Comparison of ENCODE assay signal across 3 cellular contexts in genomic region chr17:47696717-47697642, GRCh38.
TF ChIP-seq lines count a peak whose summit lies in the region.

No MANE protein-coding gene starts in this region.

TF ChIP-seq in SK-N-SH, 30 proteins besides CTCF, POLR2A, EP300 and RAD21:
- TF ChIP-seq CHD2 (IDR thresholded peaks at IDR 0.05; ENCODE audit: low read length, partially characterized antibody) (no peak), NRF1 (IDR thresholded peaks at IDR 0.05; ENCODE audit: low read depth, low read length) (no peak), POLR2AphosphoS5 (IDR thresholded peaks at IDR 0.05; ENCODE audit: low read depth, low read length) (no peak), RXRA (IDR thresholded peaks at IDR 0.05; ENCODE audit: borderline replicate concordance, low read depth) (no peak), RCOR1 (IDR thresholded peaks at IDR 0.05; ENCODE audit: low read length) (no peak), EZH2phosphoT487 (IDR thresholded peaks at IDR 0.05; ENCODE audit: borderline replicate concordance, low read depth) (no peak), REST (IDR thresholded peaks at IDR 0.05; ENCODE audit: low read depth, low read length) (0 out of 2 replicates have a peak, but pooled peaks have one; percentile 19), SMC3 (IDR thresholded peaks at IDR 0.05; ENCODE audit: low read depth, low read length) (no peak), ELF1 (IDR thresholded peaks at IDR 0.05) (no peak)
TF ChIP-seq in SK-N-SH: peak in this region for 1.

TF ChIP-seq in SK-N-SH treated with all-trans-retinoic acid at 6 μM for 48 hours, 23 proteins besides CTCF, POLR2A, EP300 and RAD21:
- TF ChIP-seq CREB5 (CRISPR knock-in tag; IDR thresholded peaks at IDR 0.05; ENCODE audit: low read depth) (no peak), SNAI2 (CRISPR knock-in tag; IDR thresholded peaks at IDR 0.05) (no peak), ZFP30 (CRISPR knock-in tag; IDR thresholded peaks at IDR 0.05) (no peak), ZNF8 (CRISPR knock-in tag; IDR thresholded peaks at IDR 0.05) (no peak), CSDC2 (CRISPR knock-in tag; IDR thresholded peaks at IDR 0.05) (no peak), GLIS3 (CRISPR knock-in tag; IDR thresholded peaks at IDR 0.05) (no peak), ESRRG (CRISPR knock-in tag; IDR thresholded peaks at IDR 0.05) (no peak), ZNF70 (CRISPR knock-in tag; IDR thresholded peaks at IDR 0.05) (no peak), ISL1 (CRISPR knock-in tag; IDR thresholded peaks at IDR 0.05) (no peak), CSRNP3 (CRISPR knock-in tag; IDR thresholded peaks at IDR 0.05) (no peak), OSR1 (CRISPR knock-in tag; IDR thresholded peaks at IDR 0.05) (no peak), POU6F1 (CRISPR knock-in tag; IDR thresholded peaks at IDR 0.05; ENCODE audit: borderline replicate concordance, low read depth) (no peak), TOX (CRISPR knock-in tag; IDR thresholded peaks at IDR 0.05; ENCODE audit: borderline replicate concordance) (no peak), BACH2 (CRISPR knock-in tag; IDR thresholded peaks at IDR 0.05; ENCODE audit: borderline replicate concordance) (no peak), ZC3H10 (CRISPR knock-in tag; IDR thresholded peaks at IDR 0.05) (no peak), TCF4 (CRISPR knock-in tag; IDR thresholded peaks at IDR 0.05; ENCODE audit: borderline replicate concordance) (no peak)

TF ChIP-seq in K562, 482 proteins besides CTCF, POLR2A, EP300 and RAD21:
- TF ChIP-seq CEBPG (CRISPR knock-in tag; IDR thresholded peaks at IDR 0.05) (no peak), CEBPG (tag; conservative IDR thresholded peaks at IDR 0.05 in 1 of 2, IDR thresholded peaks at IDR 0.05 in 1 of 2) (no peak), ZFP36 (IDR thresholded peaks at IDR 0.05; ENCODE audit: low read depth, low read length, partially characterized antibody) (peak; percentile 42), BACH1 (tag; IDR thresholded peaks at IDR 0.05) (no peak), EZH2 (IDR thresholded peaks at IDR 0.05; ENCODE audit: borderline replicate concordance, low read depth, low read length) (no peak), ZNF263 (CRISPR knock-in tag; IDR thresholded peaks at IDR 0.05; ENCODE audit: borderline replicate concordance) (peak; percentile 15; the same call in 1 of the 2 replicates)
